8 cellular contexts compared by ENCODE assay signal in the genomic region with DNA sequence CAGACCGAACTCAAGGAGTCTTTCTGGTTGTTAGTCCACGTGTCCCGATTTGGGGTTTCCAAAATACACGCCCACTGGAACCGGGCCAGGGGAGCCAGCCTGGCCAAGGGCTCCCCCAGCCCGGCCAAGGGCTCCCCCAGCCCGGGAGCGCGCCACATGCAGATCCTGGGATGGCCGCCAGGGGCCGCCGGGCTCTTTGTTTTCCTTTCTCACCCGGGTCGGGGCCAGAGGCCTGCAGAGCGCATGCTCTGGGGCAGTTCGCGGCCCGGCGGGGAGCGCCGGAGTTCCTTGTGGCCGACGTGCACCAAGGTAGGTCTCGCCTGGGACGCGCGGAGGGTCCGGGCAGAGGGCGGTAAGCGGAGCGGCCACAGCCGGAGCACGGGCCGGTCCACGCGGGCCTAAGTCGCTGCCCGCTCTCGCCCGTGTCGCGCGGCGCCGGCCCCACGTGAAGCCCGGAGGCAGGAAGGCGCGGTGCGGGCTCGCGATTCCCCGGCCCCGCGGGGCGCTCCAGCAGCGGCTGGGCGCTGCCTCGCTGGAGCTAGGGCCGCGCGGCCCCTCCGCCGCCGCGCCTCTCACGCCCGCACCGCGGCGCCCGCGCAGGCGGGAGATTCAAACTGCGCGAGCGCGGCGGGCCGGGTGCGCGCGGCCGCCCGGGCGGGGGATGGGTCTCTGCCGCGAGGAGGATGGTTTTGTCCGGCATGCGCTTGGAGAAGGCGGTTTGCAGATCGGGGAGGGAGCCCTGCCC. TPM values are rescaled to one million over a fixed set of nuclear protein-coding genes. Genes with fewer than 3 reads are reported as not detected.
DNase-seq lines count a peak whose midpoint lies in the region; ATAC-seq and TF ChIP-seq lines count a peak whose summit lies in the region.

No MANE protein-coding gene starts in this region.

- no peak overlapping the region for H3K4ac ChIP-seq in neuronal stem cell (ENCODE audit: low read length)

- no peak overlapping the region for H2BK120ac ChIP-seq in neuronal stem cell (ENCODE audit: low read depth, low read length)

- peaks cover 41% of the 10 kb centered on the region for H3F3A ChIP-seq in GM23248 (ENCODE audit: insufficient read depth)

- no peaks in the 10 kb centered on the region for H4K20me1 ChIP-seq in GM23248 (ENCODE audit: insufficient read depth)

- H3K9ac ChIP-seq in ES-I3 (ENCODE audit: low read depth, low read length) (peak overlapping the region; percentile 67), GM23248 (peak overlapping the region; percentile 89), neuronal stem cell (ENCODE audit: low read depth, low read length, poor library complexity) (peak overlapping the region; percentile 99)

- H3K23ac ChIP-seq in neuronal stem cell (ENCODE audit: low read depth, low read length, poor library complexity): peak overlapping the region; percentile 96

- H3K36me3 ChIP-seq in ES-I3 (ENCODE audit: insufficient read depth, low read length): peaks cover 5% of the 10 kb centered on the region; the same call in 1 of the 2 replicates
- peaks cover 8% of the 10 kb centered on the region; the same call in 1 of the 2 replicates for H3K36me3 ChIP-seq in GM23248 (ENCODE audit: low read depth)
- peaks cover 8% of the 10 kb centered on the region for H3K36me3 ChIP-seq in RWPE2 (ENCODE audit: low read depth)
- peaks cover 6 to 33% of the 10 kb centered on the region in 2 donors for H3K36me3 ChIP-seq in neuronal stem cell (replicated peaks in 1 of 2; ENCODE audit: control insufficient read depth in 2 of 2, insufficient read depth in 2 of 2, low read length in 2 of 2)

- in situ Hi-C loops in GM23248 (cut with MboI): no loop called here

- TF ChIP-seq CTCF in LNCaP clone FGC (IDR thresholded peaks at IDR 0.05; ENCODE audit: control insufficient read depth, extremely low read depth, insufficient read depth): peak; percentile 86
- TF ChIP-seq CTCF in RWPE2 (IDR thresholded peaks at IDR 0.05; ENCODE audit: poor library complexity, severe bottlenecking): peak; percentile 98
- peak; percentile 98 for TF ChIP-seq CTCF in foreskin keratinocyte (conservative IDR thresholded peaks at IDR 0.05)

- H3K4me2 ChIP-seq in GM23248 (ENCODE audit: unreplicated experiment) (peak overlapping the region; percentile 90), neuronal stem cell (ENCODE audit: insufficient read depth, low read length, poor library complexity, severe bottlenecking) (peak overlapping the region; percentile 70)

- H3K9me2 ChIP-seq in GM23248 (ENCODE audit: insufficient read depth): no peaks in the 10 kb centered on the region

- peak overlapping the region; percentile 72 for H3K27ac ChIP-seq in GM23248
- peak overlapping the region; percentile 99 for H3K27ac ChIP-seq in RWPE2 (ENCODE audit: poor library complexity, severe bottlenecking)
- H3K27ac ChIP-seq in foreskin keratinocyte: peak overlapping the region; percentile 89
- H3K27ac ChIP-seq in neuronal stem cell (replicated peaks; ENCODE audit: low read length): peak overlapping the region; percentile 91
- peak overlapping the region; percentile 63 for H3K27ac ChIP-seq in substantia nigra (ENCODE audit: low read depth, low read length, poor library complexity, severe bottlenecking)

- H4K91ac ChIP-seq in neuronal stem cell (ENCODE audit: low read depth, low read length, poor library complexity): no peak overlapping the region

- H3K27me3 ChIP-seq in GM23248 (replicated peaks; ENCODE audit: insufficient read depth): no peaks in the 10 kb centered on the region
- H3K27me3 ChIP-seq in RWPE2 (ENCODE audit: insufficient read depth, poor library complexity, severe bottlenecking): no peaks in the 10 kb centered on the region
- H3K27me3 ChIP-seq in foreskin keratinocyte: no peaks in the 10 kb centered on the region
- no peaks in the 10 kb centered on the region for H3K27me3 ChIP-seq in neuronal stem cell (ENCODE audit: control insufficient read depth in 3 of 3, insufficient read depth in 3 of 3, low read depth in 1 of 3, low read length in 3 of 3)

- peak overlapping the region; percentile 92 for H3K14ac ChIP-seq in neuronal stem cell (ENCODE audit: low read length)

- H3K4me1 ChIP-seq in ES-I3 (ENCODE audit: insufficient read depth, low read length) (peaks cover 17% of the 10 kb centered on the region), GM23248 (ENCODE audit: insufficient read depth) (0 out of 2 replicates have a peak, but pooled peaks cover 6% of the 10 kb centered on the region), RWPE2 (ENCODE audit: insufficient read depth, poor library complexity, severe bottlenecking) (no peaks in the 10 kb centered on the region), foreskin keratinocyte (peaks cover 5% of the 10 kb centered on the region), neuronal stem cell (ENCODE audit: control insufficient read depth in 2 of 2, insufficient read depth in 1 of 2, low read depth in 1 of 2, low read length in 2 of 2) (peaks cover 6 to 7% of the 10 kb centered on the region in 2 donors)

- H2AFZ ChIP-seq in GM23248 (peak overlapping the region; percentile 87), neuronal stem cell (ENCODE audit: low read length) (peak overlapping the region; percentile 96)

- no peak overlapping the region for H2AK5ac ChIP-seq in neuronal stem cell (ENCODE audit: low read depth, low read length)

- H2BK12ac ChIP-seq in neuronal stem cell (ENCODE audit: low read length): no peak overlapping the region

- H3K79me1 ChIP-seq in neuronal stem cell (ENCODE audit: low read depth, low read length): peaks cover 11% of the 10 kb centered on the region

- H2BK15ac ChIP-seq in neuronal stem cell (ENCODE audit: low read length): no peak overlapping the region

- peak overlapping the region; percentile 99 for H3K18ac ChIP-seq in neuronal stem cell (ENCODE audit: low read length)

- H3K9me3 ChIP-seq in ES-I3 (ENCODE audit: control insufficient read depth, insufficient read depth, low read length) (no peaks in the 10 kb centered on the region), GM23248 (ENCODE audit: low read depth) (no peaks in the 10 kb centered on the region), RWPE2 (ENCODE audit: severe bottlenecking) (no peaks in the 10 kb centered on the region), neuronal stem cell (replicated peaks in 1 of 2; ENCODE audit: control insufficient read depth in 2 of 2, insufficient read depth in 1 of 2, low read depth in 1 of 2, low read length in 2 of 2) (no peaks in the 10 kb centered on the region)

- WGBS in GM23248 (ENCODE audit: low coverage in 1 of 2, low lambda C conversion rate in 2 of 2, missing lambda C conversion rate in 2 of 2), 2 experiments: 0 to 1% methylated on average over 30 to 61 of the region's 92 CpGs
- WGBS in neuronal stem cell (ENCODE audit: extremely low coverage in 2 of 2, insufficient read length in 2 of 2, insufficient replicate concordance in 1 of 2), 2 donors: no CpG with 5 or more reads among the region's 92 CpGs

- peaks cover 40% of the 10 kb centered on the region for H3K79me2 ChIP-seq in GM23248 (ENCODE audit: insufficient read depth)

- no peak overlapping the region for H4K8ac ChIP-seq in neuronal stem cell (ENCODE audit: low read depth, low read length)

- DNase-seq in GM23248 (peak; percentile 94), LNCaP clone FGC (ENCODE audit: low read depth) (peak; percentile 59), RWPE2 (ENCODE audit: low spot score) (peak; percentile 89), activated gamma-delta T cell (lab: John Stamatoyannopoulos, UW) (peak; percentile 75), foreskin keratinocyte (peak in 1 of 2 donors; percentile 73), neuronal stem cell (ENCODE audit: low spot score) (peak; percentile 89), substantia nigra (lab: John Stamatoyannopoulos, UW) (peak; percentile 31 to 94 (median 82))

- no peak overlapping the region for H2BK5ac ChIP-seq in neuronal stem cell (ENCODE audit: low read length)

- H3K4me3 ChIP-seq in GM23248 (peak overlapping the region; percentile 91), LNCaP clone FGC (ENCODE audit: low read depth, low read length) (peak overlapping the region; percentile 68), RWPE2 (ENCODE audit: severe bottlenecking) (peak overlapping the region; percentile 87), neuronal stem cell (ENCODE audit: low read length in 2 of 2) (peak overlapping the region; percentile 73 to 94)

- ATAC-seq in RWPE2 (ENCODE audit: low read depth) (peak; percentile 50), foreskin keratinocyte (peak; percentile 75)

RNA-seq across cellular contexts. Expression of a gene that starts 12.3 kb away (rescaled TPM):
- 27.0 and 31.7 TPM in 2 replicates for total RNA-seq in GM23248 (2014; rRNA removed; shearing (Covaris generic))
- polyA plus RNA-seq in GM23248 (2016; fragmentation: Nextera tagmentation; extraction: Ambion mirVana): 17.5 and 17.9 TPM in 2 replicates
- total RNA-seq in foreskin keratinocyte: 67.6 and 85.3 TPM in 2 replicates
- polyA plus RNA-seq in foreskin keratinocyte: 58.5 and 77.3 TPM in 2 replicates
- polyA plus RNA-seq in neuronal stem cell (2013, experiment 1 of 2): 43.1 TPM
- 42.3 TPM for polyA plus RNA-seq in neuronal stem cell (2013, experiment 2 of 2)

RNA-seq across cellular contexts. Expression of a gene that starts 34.7 kb away (rescaled TPM):
- 21.9 and 22.0 TPM in 2 replicates for total RNA-seq in GM23248 (2014; rRNA removed; shearing (Covaris generic))
- polyA plus RNA-seq in GM23248 (2016; fragmentation: Nextera tagmentation; extraction: Ambion mirVana): 26.6 and 27.4 TPM in 2 replicates
- 27.2 and 27.6 TPM in 2 replicates for total RNA-seq in foreskin keratinocyte
- 45.4 and 47.9 TPM in 2 replicates for polyA plus RNA-seq in foreskin keratinocyte
- 27.6 TPM for polyA plus RNA-seq in neuronal stem cell (2013, experiment 1 of 2)
- polyA plus RNA-seq in neuronal stem cell (2013, experiment 2 of 2): 26.0 TPM
